Comparison of ENCODE assay signal across 2 cellular contexts in genomic region chr18:22903248-22903647, GRCh38. TPM values are rescaled to one million over a fixed set of nuclear protein-coding genes. Genes with fewer than 3 reads are reported as not detected.
DNase-seq lines count a peak whose midpoint lies in the region; ATAC-seq, FAIRE-seq and TF ChIP-seq lines count a peak whose summit lies in the region.
"Not testable (repeated sequence)": the region's sequence is repeated elsewhere in the genome, so short reads cannot be mapped to it uniquely, and the experiment has no call there.

No MANE protein-coding gene starts in this region.

- not testable (repeated sequence) for DNase-seq in K562 (ENCODE audit: extremely low read depth in 1 of 4, low spot score in 3 of 4)

- POLR2A ChIA-PET in HEK293 (lab: Yijun Ruan, JAX): not testable (repeated sequence)
- POLR2A ChIA-PET in K562 (lab: Yijun Ruan, JAX): interaction anchor here (1.1 kb wide), 1 partner anchor 14 kb away, joined by 4 read pairs; no protein-coding TSS in a partner anchor

- not testable (repeated sequence) for TF ChIP-seq CTCF in HEK293 (tag by site-specific recombination; IDR thresholded peaks at IDR 0.05); K562 (IDR thresholded peaks at IDR 0.05 in 2 of 3, conservative IDR thresholded peaks at IDR 0.05 in 1 of 3; ENCODE audit: insufficient read depth in 2 of 3, low read depth in 1 of 3, low read length in 3 of 3)

- not testable (repeated sequence) for H2AFZ ChIP-seq in K562 (ENCODE audit: low read depth, low read length)

- WGBS in K562 (ENCODE audit: insufficient coverage, low coverage, missing lambda C conversion rate): 0% methylated on average over 2 of the region's 2 CpGs

- not testable (repeated sequence) for TF ChIP-seq RAD21 in K562 (CRISPR knock-in tag; conservative IDR thresholded peaks at IDR 0.05 in 1 of 2, IDR thresholded peaks at IDR 0.05 in 1 of 2)

- not testable (repeated sequence) for BruUV-seq in K562 (replicated peaks; lab: Mats Ljungman, UMichigan)

- not testable (repeated sequence) for H3K36me3 ChIP-seq in HEK293 (ENCODE audit: control insufficient read depth in 2 of 2, insufficient read depth in 1 of 2, low read length in 2 of 2); K562 (ENCODE audit: control insufficient read depth, insufficient read depth, low read length)

- not testable (repeated sequence) for H3K27me3 ChIP-seq in K562 (ENCODE audit: control insufficient read depth in 2 of 2, insufficient read depth in 2 of 2, low read length in 2 of 2)

- in situ Hi-C loops in K562 (cut with MboI): not testable (repeated sequence)

- H3K4me2 ChIP-seq in K562 (ENCODE audit: insufficient read depth, low read length): not testable (repeated sequence)

- not testable (repeated sequence) for TF ChIP-seq POLR2A in K562 (conservative IDR thresholded peaks at IDR 0.05)

- not testable (repeated sequence) for H3K4me1 ChIP-seq in HEK293 (ENCODE audit: control insufficient read depth, insufficient read depth, low read length); K562 (replicated peaks in 1 of 2; ENCODE audit: control insufficient read depth in 2 of 2, insufficient read depth in 2 of 2, low read length in 2 of 2)

- not testable (repeated sequence) for TF ChIP-seq EP300 in K562 (IDR thresholded peaks at IDR 0.05; ENCODE audit: low read length)

- H3K27ac ChIP-seq in HEK293 (ENCODE audit: extremely low read depth, low read depth, low read length); K562 (ENCODE audit: extremely low read depth, low read depth, low read length): not testable (repeated sequence)

- intact Hi-C loops in K562 (cut with micrococcal nuclease): not testable (repeated sequence)

- H3K4me3 ChIP-seq in HEK293 (ENCODE audit: low read depth, low read length); K562: not testable (repeated sequence)

- ATAC-seq in K562: not testable (repeated sequence)

- not testable (repeated sequence) for H3K9me3 ChIP-seq in HEK293 (ENCODE audit: control insufficient read depth, insufficient read depth, low read depth, low read length); K562 (replicated peaks; ENCODE audit: control insufficient read depth, insufficient read depth, low read depth, low read length)

- CTCF ChIA-PET in HEK293 (lab: Yijun Ruan, JAX); K562 (lab: Yijun Ruan, JAX; ENCODE audit: low intra/inter-chr PET ratio): not testable (repeated sequence)

- not testable (repeated sequence) for H3K9ac ChIP-seq in K562 (ENCODE audit: insufficient read depth in 1 of 2, low read depth in 2 of 2, low read length in 2 of 2)

- H4K20me1 ChIP-seq in K562 (replicated peaks; ENCODE audit: control insufficient read depth, insufficient read depth, low read length): not testable (repeated sequence)

- H3K79me2 ChIP-seq in K562 (ENCODE audit: control insufficient read depth, insufficient read depth, low read length): not testable (repeated sequence)

- FAIRE-seq in K562 (lab: Jason Lieb, UNC): not testable (repeated sequence)

- not testable (repeated sequence) for H3K9me1 ChIP-seq in K562 (ENCODE audit: control insufficient read depth, insufficient read depth, low read length)

TF ChIP-seq in HEK293, 187 proteins besides CTCF, POLR2A, EP300 and RAD21:
- TF ChIP-seq SETDB1 (IDR thresholded peaks at IDR 0.05; ENCODE audit: insufficient read length, low read length): peak; percentile 70

TF ChIP-seq in K562, 482 proteins besides CTCF, POLR2A, EP300 and RAD21:
- TF ChIP-seq ZNF431 (CRISPR knock-in tag; IDR thresholded peaks at IDR 0.05): peak; percentile 89

RNA-seq across cellular contexts. Expression of gene RBBP8, which starts 29.9 kb away (rescaled TPM):
- total RNA-seq in K562 (2011; cell fraction: chromatin; rRNA removed; ENCODE audit: low replicate concordance): 27.9 and 67.2 TPM in 2 replicates
- 10.7 and 16.6 TPM in 2 replicates for total RNA-seq in K562 (2011; cell fraction: nucleolus; rRNA removed)
- 29.2 and 30.0 TPM in 2 replicates for total RNA-seq in K562 (2011; cell fraction: nucleoplasm; rRNA removed)
- total RNA-seq in K562 (2014; rRNA removed) (34.7 and 34.8 TPM in 2 replicates), K562 (2014; rRNA removed; fragmentation: Illumina TruSeq; extraction: Trizol) (63.1 and 71.3 TPM in 2 replicates), K562 (2015; rRNA removed; fragmentation: Illumina TruSeq; extraction: Trizol) (49.6 and 51.5 TPM in 2 replicates), K562 (2021) (48.9 and 52.4 TPM in 2 replicates)
- polyA plus RNA-seq in K562 (2011; rRNA removed) (31.0 and 54.5 TPM in 2 replicates), K562 (2014; fragmentation: Illumina TruSeq; extraction: Trizol) (42.2 and 51.2 TPM in 2 replicates), K562 (2014; fragmentation: Nextera tagmentation; extraction: Ambion mirVana) (10 to 100 TPM; 28.4 to 45.6 TPM), K562 (2014; rRNA removed) (30.7 and 38.0 TPM in 2 replicates)
- polyA plus RNA-seq in K562 (2011; cell fraction: cytosol; rRNA removed): 8.7 and 13.6 TPM in 2 replicates
- polyA plus RNA-seq in K562 (2011; cell fraction: nucleus; rRNA removed): 13.1 and 14.4 TPM in 2 replicates
- polyA plus RNA-seq in K562 (2012): 33.5 and 36.3 TPM in 2 replicates
- polyA minus RNA-seq in K562 (2011; rRNA and poly(A)+ RNA removed): 50.4 and 62.6 TPM in 2 replicates
- 18.8 and 22.4 TPM in 2 replicates for polyA minus RNA-seq in K562 (2011; cell fraction: cytosol; rRNA and poly(A)+ RNA removed)
- polyA minus RNA-seq in K562 (2011; cell fraction: nucleus; rRNA and poly(A)+ RNA removed): 17.2 and 27.7 TPM in 2 replicates
